In genomic region chr9:130029223-130029583, GRCh38 we compare ENCODE assay signal across 12 cellular contexts. TPM values are rescaled to one million over a fixed set of nuclear protein-coding genes. Genes with fewer than 3 reads are reported as not detected.
DNase-seq lines count a peak whose midpoint lies in the region; ATAC-seq and TF ChIP-seq lines count a peak whose summit lies in the region.
"Had no signal": no experiment of that assay in that cellular context is flagged by ENCODE, and none has a peak within 500 bp of the region (broad histone marks: within the 10 kb centered on the region; RNA-seq: fewer than 3 reads in every experiment).

No MANE protein-coding gene starts in this region.

- WGBS in SK-N-SH (ENCODE audit: low lambda C conversion rate) = 97% methylated on average over 3 of the region's 3 CpGs

- peaks cover 38% of the 10 kb centered on the region for H4K20me1 ChIP-seq in SK-N-SH (ENCODE audit: insufficient read depth)

- H3K4me2 ChIP-seq in SK-N-SH = no peak overlapping the region

- no peaks in the 10 kb centered on the region for H3K9me3 ChIP-seq in colonic mucosa
- H3K9me3 ChIP-seq in SK-N-SH = no peaks in the 10 kb centered on the region

- DNase-seq in activated CD4-positive, alpha-beta T cell treated with anti-CD3 and anti-CD28 coated beads, Interleukin-2, amount 10 ng/mL, durations not matched to agents 24 days and 14 days = peak; percentile 75
- DNase-seq in activated CD4-positive, alpha-beta T cell treated with anti-CD3 and anti-CD28 coated beads for 1 hour = no peak
- no peak for DNase-seq in colonic mucosa
- DNase-seq in stimulated activated CD4-positive, alpha-beta T cell treated with anti-CD3 and anti-CD28 coated beads, Interleukin-4, amount 100 ng/mL, for 24 hours = peak; percentile 69
- no peak for DNase-seq in SK-N-SH
- DNase-seq: brain microvascular endothelial cell, EL, KBM-7, left cardiac atrium had no signal

- peak overlapping the region; percentile 71 for H3K4me3 Mint-ChIP-seq in activated CD4-positive, alpha-beta T cell treated with anti-CD3 and anti-CD28 coated beads, Interleukin-2, amount 10 ng/mL, durations not matched to agents 24 days and 14 days

- ATAC-seq in HG03442 (IDR thresholded peaks at IDR 0.05; ENCODE audit: unreplicated experiment) (peak; percentile 37), SK-N-SH treated with all-trans-retinoic acid at 6 μM for 48 hours (no peak), HG03565 (IDR thresholded peaks at IDR 0.05; ENCODE audit: unreplicated experiment) (no peak)
- ATAC-seq: left cardiac atrium had no signal

- H3K9ac ChIP-seq in colonic mucosa (ENCODE audit: low read depth in 2 of 2, low read length in 2 of 2) (no peak overlapping the region), SK-N-SH (no peak overlapping the region)

- H3K36me3 Mint-ChIP-seq in activated CD4-positive, alpha-beta T cell treated with anti-CD3 and anti-CD28 coated beads, Interleukin-2, amount 10 ng/mL, durations not matched to agents 24 days and 14 days (ENCODE audit: low read depth) = peaks cover 52% of the 10 kb centered on the region

- no peaks in the 10 kb centered on the region for H3K36me3 ChIP-seq in colonic mucosa
- H3K36me3 ChIP-seq in SK-N-SH (replicated peaks in 1 of 2; ENCODE audit: control insufficient read depth in 1 of 2, insufficient read depth in 2 of 2, low read length in 1 of 2) = no peaks in the 10 kb centered on the region
- H3K36me3 ChIP-seq: brain microvascular endothelial cell had no signal

- TF ChIP-seq EP300 in SK-N-SH (IDR thresholded peaks at IDR 0.05; ENCODE audit: borderline replicate concordance in 1 of 2, low read depth in 1 of 2, low read length in 1 of 2) = no peak

- peaks cover 5% of the 10 kb centered on the region for H3K9me3 Mint-ChIP-seq in activated CD4-positive, alpha-beta T cell treated with anti-CD3 and anti-CD28 coated beads, Interleukin-2, amount 10 ng/mL, durations not matched to agents 24 days and 14 days

- H3F3A ChIP-seq in SK-N-SH (replicated peaks; ENCODE audit: insufficient read depth) = peaks cover 4% of the 10 kb centered on the region

- peak overlapping the region; percentile 18 for H3K27ac ChIP-seq in colonic mucosa
- H3K27ac ChIP-seq in SK-N-SH (ENCODE audit: low read depth in 2 of 2, low read length in 1 of 2) = no peak overlapping the region
- H3K27ac ChIP-seq: brain microvascular endothelial cell had no signal

- peaks cover 95% of the 10 kb centered on the region for H3K79me2 ChIP-seq in SK-N-SH (ENCODE audit: insufficient read depth)

- H3K9me2 ChIP-seq in SK-N-SH = no peaks in the 10 kb centered on the region

- H3K27me3 ChIP-seq in colonic mucosa (no peaks in the 10 kb centered on the region), SK-N-SH (ENCODE audit: insufficient read depth) (no peaks in the 10 kb centered on the region)
- H3K27me3 ChIP-seq: brain microvascular endothelial cell had no signal

- intact Hi-C loops in activated CD4-positive, alpha-beta T cell treated with anti-CD3 and anti-CD28 coated beads, Interleukin-2, amount 10 ng/mL, durations not matched to agents 24 days and 14 days (cut with micrococcal nuclease) = loop anchor here (1.0 kb wide), 3 partner anchors 9 to 34 kb away; no protein-coding TSS in a partner anchor
- intact Hi-C loops in colonic mucosa (cut with DNase I) = no loop called here

- H3K27ac Mint-ChIP-seq in activated CD4-positive, alpha-beta T cell treated with anti-CD3 and anti-CD28 coated beads, Interleukin-2, amount 10 ng/mL, durations not matched to agents 24 days and 14 days = peak overlapping the region; percentile 92

- peaks cover 76% of the 10 kb centered on the region for H3K4me1 Mint-ChIP-seq in activated CD4-positive, alpha-beta T cell treated with anti-CD3 and anti-CD28 coated beads, Interleukin-2, amount 10 ng/mL, durations not matched to agents 24 days and 14 days

- no peak for TF ChIP-seq RAD21 in SK-N-SH (IDR thresholded peaks at IDR 0.05; ENCODE audit: low read length)

- TF ChIP-seq CTCF in colonic mucosa (IDR thresholded peaks at IDR 0.05) = no peak
- TF ChIP-seq CTCF in SK-N-SH (IDR thresholded peaks at IDR 0.05) = no peak

- no peaks in the 10 kb centered on the region for H3K27me3 Mint-ChIP-seq in activated CD4-positive, alpha-beta T cell treated with anti-CD3 and anti-CD28 coated beads, Interleukin-2, amount 10 ng/mL, durations not matched to agents 24 days and 14 days

- POLR2A ChIA-PET in SK-N-SH (lab: Yijun Ruan, JAX) = no interaction called here

- peaks cover 15% of the 10 kb centered on the region for H3K4me1 ChIP-seq in colonic mucosa
- H3K4me1 ChIP-seq in SK-N-SH (ENCODE audit: control insufficient read depth in 1 of 2, insufficient read depth in 2 of 2, low read depth in 1 of 2, low read length in 1 of 2) = peaks cover 0 to 20% of the 10 kb centered on the region in 2 experiments; a peak in 2 of 4 replicates

- no peak overlapping the region for H2AFZ ChIP-seq in SK-N-SH (ENCODE audit: low read depth)

- CTCF ChIA-PET in SK-N-SH (lab: Yijun Ruan, JAX) = interaction anchor here (1.3 to 2.1 kb wide), 2 partner anchors 10 to 60 kb away, joined by 3 to 8 read pairs; no protein-coding TSS in a partner anchor

- H3K4me3 ChIP-seq in colonic mucosa (no peak overlapping the region), SK-N-SH (ENCODE audit: low read depth in 2 of 2, low read length in 1 of 2) (no peak overlapping the region)

TF ChIP-seq in SK-N-SH treated with all-trans-retinoic acid at 6 μM for 48 hours, 23 proteins besides CTCF, POLR2A, EP300 and RAD21 (continues in another document):
- TF ChIP-seq PPARA (CRISPR knock-in tag; IDR thresholded peaks at IDR 0.05; ENCODE audit: borderline replicate concordance) = no peak
- TF ChIP-seq TCF4 (CRISPR knock-in tag; IDR thresholded peaks at IDR 0.05; ENCODE audit: borderline replicate concordance) = no peak
- TF ChIP-seq CSRNP3 (CRISPR knock-in tag; IDR thresholded peaks at IDR 0.05) = no peak

TF ChIP-seq in SK-N-SH, 30 proteins besides CTCF, POLR2A, EP300 and RAD21 (continues in another document):
- TF ChIP-seq MXI1 (IDR thresholded peaks at IDR 0.05; ENCODE audit: low read depth, low read length) = no peak
- no peak for TF ChIP-seq SMC3 (IDR thresholded peaks at IDR 0.05; ENCODE audit: low read depth, low read length)
- TF ChIP-seq, protein P1, sequence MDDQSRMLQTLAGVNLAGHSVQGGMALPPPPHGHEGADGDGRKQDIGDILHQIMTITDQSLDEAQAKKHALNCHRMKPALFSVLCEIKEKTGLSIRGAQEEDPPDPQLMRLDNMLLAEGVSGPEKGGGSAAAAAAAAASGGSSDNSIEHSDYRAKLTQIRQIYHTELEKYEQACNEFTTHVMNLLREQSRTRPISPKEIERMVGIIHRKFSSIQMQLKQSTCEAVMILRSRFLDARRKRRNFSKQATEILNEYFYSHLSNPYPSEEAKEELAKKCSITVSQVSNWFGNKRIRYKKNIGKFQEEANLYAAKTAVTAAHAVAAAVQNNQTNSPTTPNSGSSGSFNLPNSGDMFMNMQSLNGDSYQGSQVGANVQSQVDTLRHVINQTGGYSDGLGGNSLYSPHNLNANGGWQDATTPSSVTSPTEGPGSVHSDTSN (IDR thresholded peaks at IDR 0.05) = no peak
- TF ChIP-seq RFX5 (IDR thresholded peaks at IDR 0.05; ENCODE audit: low read length) = no peak
- TF ChIP-seq FOXJ3 (CRISPR knock-in tag; IDR thresholded peaks at IDR 0.05) = no peak
- no peak for TF ChIP-seq SIN3A (IDR thresholded peaks at IDR 0.05; ENCODE audit: borderline replicate concordance, low read depth, low read length)
- no peak for TF ChIP-seq JUND (IDR thresholded peaks at IDR 0.05)
- TF ChIP-seq YY1 (IDR thresholded peaks at IDR 0.05; ENCODE audit: low read depth) = no peak
- TF ChIP-seq, protein P2, sequence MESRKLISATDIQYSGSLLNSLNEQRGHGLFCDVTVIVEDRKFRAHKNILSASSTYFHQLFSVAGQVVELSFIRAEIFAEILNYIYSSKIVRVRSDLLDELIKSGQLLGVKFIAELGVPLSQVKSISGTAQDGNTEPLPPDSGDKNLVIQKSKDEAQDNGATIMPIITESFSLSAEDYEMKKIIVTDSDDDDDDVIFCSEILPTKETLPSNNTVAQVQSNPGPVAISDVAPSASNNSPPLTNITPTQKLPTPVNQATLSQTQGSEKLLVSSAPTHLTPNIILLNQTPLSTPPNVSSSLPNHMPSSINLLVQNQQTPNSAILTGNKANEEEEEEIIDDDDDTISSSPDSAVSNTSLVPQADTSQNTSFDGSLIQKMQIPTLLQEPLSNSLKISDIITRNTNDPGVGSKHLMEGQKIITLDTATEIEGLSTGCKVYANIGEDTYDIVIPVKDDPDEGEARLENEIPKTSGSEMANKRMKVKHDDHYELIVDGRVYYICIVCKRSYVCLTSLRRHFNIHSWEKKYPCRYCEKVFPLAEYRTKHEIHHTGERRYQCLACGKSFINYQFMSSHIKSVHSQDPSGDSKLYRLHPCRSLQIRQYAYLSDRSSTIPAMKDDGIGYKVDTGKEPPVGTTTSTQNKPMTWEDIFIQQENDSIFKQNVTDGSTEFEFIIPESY (IDR thresholded peaks at IDR 0.05; ENCODE audit: borderline replicate concordance, low read depth) = no peak

RNA-seq across cellular contexts. Expression of gene FNBP1, which starts 13.8 kb away (rescaled TPM):
- 245 TPM in 2 replicates for total RNA-seq in activated CD4-positive, alpha-beta T cell treated with anti-CD3 and anti-CD28 coated beads, Interleukin-2, amount 10 ng/mL, durations not matched to agents 24 days and 14 days
- 10 to 100 TPM; 24.7 to 55.5 TPM for total RNA-seq in colonic mucosa
- 10.2 and 11.0 TPM in 2 replicates for polyA plus RNA-seq in SK-N-SH (2012; rRNA removed)
- polyA plus RNA-seq in SK-N-SH (2012; cell fraction: cytosol; rRNA removed) = 13.1 and 17.9 TPM in 2 replicates
- polyA plus RNA-seq in SK-N-SH (2012; cell fraction: nucleus; rRNA removed) = 19.1 and 20.3 TPM in 2 replicates

RNA-seq across cellular contexts. Expression of gene GPR107, which starts 24.5 kb away (rescaled TPM):
- 19.2 and 23.6 TPM in 2 replicates for total RNA-seq in activated CD4-positive, alpha-beta T cell treated with anti-CD3 and anti-CD28 coated beads, Interleukin-2, amount 10 ng/mL, durations not matched to agents 24 days and 14 days
- total RNA-seq in colonic mucosa = 10 to 100 TPM; 42.2 to 51.2 TPM
- polyA plus RNA-seq in SK-N-SH (2012; rRNA removed) = 23.0 and 29.9 TPM in 2 replicates
- polyA plus RNA-seq in SK-N-SH (2012; cell fraction: cytosol; rRNA removed) = 20.9 and 24.6 TPM in 2 replicates
- polyA plus RNA-seq in SK-N-SH (2012; cell fraction: nucleus; rRNA removed) = 20.5 and 35.5 TPM in 2 replicates

Comparison
In these comparisons a context has a peak if more than half of its experiments do, and no peak if none do; other contexts are left out.
1. DNase-seq: peak in activated CD4-positive, alpha-beta T cell treated with anti-CD3 and anti-CD28 coated beads, Interleukin-2, amount 10 ng/mL, durations not matched to agents 24 days and 14 days (single experiment) and stimulated activated CD4-positive, alpha-beta T cell treated with anti-CD3 and anti-CD28 coated beads, Interleukin-4, amount 100 ng/mL, for 24 hours (single experiment); none in activated CD4-positive, alpha-beta T cell treated with anti-CD3 and anti-CD28 coated beads for 1 hour (single experiment), colonic mucosa (single experiment) and SK-N-SH (single experiment).